ENCODE assay signal across 8 cellular contexts in the genomic region with DNA sequence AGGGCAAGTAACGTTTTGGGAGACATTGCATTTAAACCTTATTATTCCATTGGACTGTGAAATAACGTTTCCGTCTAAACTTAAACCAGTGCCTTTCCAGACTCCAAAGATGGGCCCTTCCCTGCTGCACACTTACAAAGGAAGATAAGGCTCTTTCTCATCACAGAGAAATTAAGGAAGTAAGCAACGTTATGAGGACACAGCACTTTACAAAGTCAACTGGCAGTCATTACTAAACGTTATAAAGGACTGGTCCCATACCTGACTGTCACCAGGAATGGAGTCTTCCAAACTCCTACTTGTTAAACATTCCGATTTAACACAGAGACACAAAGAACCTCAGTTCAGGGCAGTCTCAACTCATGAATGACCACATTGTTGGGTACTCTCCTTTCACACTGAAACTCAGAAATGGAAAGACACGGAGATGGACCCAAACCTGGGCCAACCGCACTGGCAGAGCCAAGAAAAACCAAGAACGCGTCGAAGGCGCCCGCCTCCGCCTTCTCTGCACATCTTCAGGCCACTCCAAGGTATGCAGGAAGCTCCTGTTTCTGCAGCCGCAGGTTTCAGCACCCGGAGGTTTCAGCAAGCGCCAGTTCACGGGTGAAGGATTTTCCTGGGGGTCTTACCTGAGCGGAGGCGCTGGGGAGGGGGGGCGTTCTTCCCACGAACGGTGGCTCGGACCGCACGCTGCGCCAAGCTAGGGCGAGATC.
A peak's percentile ranks its signal among the peaks of the same experiment; 100 is the strongest.
DNase-seq lines count a peak whose midpoint lies in the region; ATAC-seq and TF ChIP-seq lines count a peak whose summit lies in the region.

No MANE protein-coding gene starts in this region.

- peak overlapping the region; percentile 83 for H3K4me3 ChIP-seq in retinal pigment epithelial cell (ENCODE audit: low read length)

- DNase-seq in stimulated activated CD4-positive, alpha-beta T cell treated with anti-CD3 and anti-CD28 coated beads, Interleukin-1b, Interleukin-23, amount 100 ng/mL, for 48 hours = peak; percentile 29
- no peak for DNase-seq in stimulated activated CD4-positive, alpha-beta T cell treated with anti-CD3 and anti-CD28 coated beads, Interleukin-4, amount 100 ng/mL, for 4 hours
- DNase-seq in NCI-H526 treated with DMSO at 0.1 percent for 48 hours (lab: John Stamatoyannopoulos, UW) (peak; percentile 53), amniotic epithelial cell (ENCODE audit: low read depth) (peak; percentile 46), hippocampal formation (lab: John Stamatoyannopoulos, UW) (peak; percentile 52 to 56), retinal pigment epithelial cell (ENCODE audit: low read depth) (no peak), NCI-H2029 treated with DMSO at 0.1 percent for 48 hours (lab: John Stamatoyannopoulos, UW) (no peak)

- ATAC-seq in HG02763 (IDR thresholded peaks at IDR 0.05; ENCODE audit: unreplicated experiment) = peak; percentile 6

- TF ChIP-seq CTCF in retinal pigment epithelial cell (conservative IDR thresholded peaks at IDR 0.05; ENCODE audit: low read depth, low read length) = no peak

Comparison
In these comparisons a context has a peak if more than half of its experiments do, and no peak if none do; other contexts are left out.
1. DNase-seq: peak in stimulated activated CD4-positive, alpha-beta T cell treated with anti-CD3 and anti-CD28 coated beads, Interleukin-1b, Interleukin-23, amount 100 ng/mL, for 48 hours (single experiment), NCI-H526 treated with DMSO at 0.1 percent for 48 hours (single experiment), amniotic epithelial cell (single experiment) and hippocampal formation (2 of 2); none in stimulated activated CD4-positive, alpha-beta T cell treated with anti-CD3 and anti-CD28 coated beads, Interleukin-4, amount 100 ng/mL, for 4 hours (0 of 2), retinal pigment epithelial cell (single experiment) and NCI-H2029 treated with DMSO at 0.1 percent for 48 hours (single experiment).